In genomic region chr2:74497777-74498499, GRCh38 we compare ENCODE assay signal across 1 cellular context.
TF ChIP-seq lines count a peak whose summit lies in the region.

No MANE protein-coding gene starts in this region.

TF ChIP-seq in IMR-90, 13 proteins besides CTCF, POLR2A, EP300 and RAD21 (continued from another document):
- no peak for TF ChIP-seq USF2 (IDR thresholded peaks at IDR 0.05; ENCODE audit: low read depth, low read length)
- no peak for TF ChIP-seq BHLHE40 (IDR thresholded peaks at IDR 0.05; ENCODE audit: low read depth, low read length)
- TF ChIP-seq RCOR1 (IDR thresholded peaks at IDR 0.05; ENCODE audit: insufficient replicate concordance, low read length): no peak
